In the genomic region with DNA sequence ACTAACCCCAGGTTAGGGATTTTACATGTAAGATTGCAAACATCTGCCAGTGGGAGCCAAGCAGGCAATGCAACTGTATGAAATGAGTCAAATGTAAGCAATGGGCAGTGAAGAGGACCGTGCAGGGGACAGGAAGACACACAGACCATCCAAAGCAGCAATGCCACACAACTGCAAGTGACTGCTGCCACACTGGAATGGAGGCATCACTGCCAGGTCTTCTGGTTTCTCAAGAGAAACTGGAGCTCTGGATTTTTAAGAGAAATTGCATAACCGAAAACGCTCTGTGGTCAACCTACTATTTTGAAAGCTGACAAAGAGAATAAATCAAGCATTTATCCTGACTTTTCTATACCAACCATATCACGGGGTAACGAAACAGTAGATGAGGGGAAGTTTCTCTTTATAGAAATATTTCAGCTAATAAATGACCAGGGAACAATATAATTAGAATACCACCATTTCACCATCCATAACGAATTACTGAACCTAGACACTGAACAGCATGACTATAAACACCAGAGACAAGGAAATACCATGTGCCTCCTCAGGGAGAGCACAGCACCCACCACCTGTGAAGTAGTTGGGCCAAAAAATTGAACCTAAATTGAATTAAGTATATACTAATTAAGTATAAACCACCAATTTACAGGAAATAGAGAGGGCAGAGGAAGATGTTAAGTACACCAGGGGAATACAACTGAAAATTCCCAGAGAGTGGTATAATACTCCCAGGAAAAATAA, we compare ENCODE assay signal across 13 cellular contexts. TPM values are rescaled to one million over a fixed set of nuclear protein-coding genes. Genes with fewer than 3 reads are reported as not detected.
DNase-seq lines count a peak whose midpoint lies in the region; ATAC-seq and TF ChIP-seq lines count a peak whose summit lies in the region.
"Had no signal": no experiment of that assay in that cellular context is flagged by ENCODE, and none has a peak within 500 bp of the region (broad histone marks: within the 10 kb centered on the region; RNA-seq: fewer than 3 reads in every experiment).

No MANE protein-coding gene starts in this region.

- H3K4me1 Mint-ChIP-seq in natural killer cell treated with Interleukin-12 subunit alpha and Interleukin-12 subunit beta and Interleukin-15 and Interleukin-18, amount 100 ng/mL, for 72 hours (ENCODE audit: low read depth in 2 of 2) = peaks cover 67 to 74% of the 10 kb centered on the region in 2 donors
- H3K4me1 Mint-ChIP-seq in natural killer cell (peaks cover 48 to 55% of the 10 kb centered on the region in 2 donors), GM23338 (peaks cover 23% of the 10 kb centered on the region)

- H3F3A ChIP-seq in GM23338 (replicated peaks; ENCODE audit: low read depth) = no peaks in the 10 kb centered on the region; the same call in 1 of the 2 replicates

- H3K4me2 ChIP-seq in OCI-LY7 (ENCODE audit: low read length) (peak overlapping the region; percentile 2; the same call in 1 of the 2 replicates), GM23338 (no peak overlapping the region)
- H3K4me2 ChIP-seq: SK-N-SH had no signal

- H3K4me1 ChIP-seq in OCI-LY7 (ENCODE audit: insufficient read depth, low read length, poor library complexity, severe bottlenecking) (peaks cover 37% of the 10 kb centered on the region), GM23338 (ENCODE audit: insufficient read depth) (peaks cover 21% of the 10 kb centered on the region)

- H3K9me2 ChIP-seq in OCI-LY7 (ENCODE audit: insufficient read depth, low read length) (no peaks in the 10 kb centered on the region), GM23338 (ENCODE audit: insufficient read depth) (no peaks in the 10 kb centered on the region; the same call in 1 of the 2 replicates)
- H3K9me2 ChIP-seq: SK-N-SH had no signal

- POLR2A ChIA-PET in OCI-LY7 (lab: Charles Lee) = no interaction called here

- CTCF ChIA-PET in OCI-LY7 (lab: Charles Lee; ENCODE audit: unreplicated experiment) = no interaction called here

- peaks cover 2% of the 10 kb centered on the region for H3K27me3 ChIP-seq in GM23338 (ENCODE audit: insufficient read depth)
- H3K27me3 ChIP-seq: pancreas had no signal

- H3K4me3 ChIP-seq in OCI-LY7 (ENCODE audit: low read depth, low read length, poor library complexity, severe bottlenecking) (no peak overlapping the region), GM23338 (no peak overlapping the region)
- H3K4me3 ChIP-seq: pancreas had no signal

- H3K79me2 ChIP-seq in OCI-LY7 (ENCODE audit: insufficient read depth, low read depth, low read length) (peaks cover 93% of the 10 kb centered on the region), GM23338 (replicated peaks; ENCODE audit: insufficient read depth) (peaks cover 92% of the 10 kb centered on the region)

- TF ChIP-seq CTCF in natural killer cell (IDR thresholded peaks at IDR 0.05) = no peak
- no peak for TF ChIP-seq CTCF in OCI-LY7 (conservative IDR thresholded peaks at IDR 0.05; ENCODE audit: low read length)
- TF ChIP-seq CTCF in GM23338 (conservative IDR thresholded peaks at IDR 0.05; ENCODE audit: low read depth in 2 of 2) = no peak

- H3K36me3 Mint-ChIP-seq in natural killer cell treated with Interleukin-12 subunit alpha and Interleukin-12 subunit beta and Interleukin-15 and Interleukin-18, amount 100 ng/mL, for 72 hours = peaks cover 52% of the 10 kb centered on the region
- H3K36me3 Mint-ChIP-seq in natural killer cell = no peaks in the 10 kb centered on the region
- peaks cover 22% of the 10 kb centered on the region for H3K36me3 Mint-ChIP-seq in GM23338 (ENCODE audit: low read depth)

- H2AFZ ChIP-seq in OCI-LY7 (ENCODE audit: low read length) (no peak overlapping the region), GM23338 (no peak overlapping the region)

- intact Hi-C loops in natural killer cell (cut with micrococcal nuclease) = no loop called here
- intact Hi-C loops in OCI-LY7 (cut with micrococcal nuclease; ENCODE audit: unreplicated experiment) = no loop called here

- peaks cover 76% of the 10 kb centered on the region for H3K36me3 ChIP-seq in OCI-LY7 (ENCODE audit: insufficient read depth, low read length)
- H3K36me3 ChIP-seq in GM23338 (ENCODE audit: insufficient read depth) = no peaks in the 10 kb centered on the region
- H3K36me3 ChIP-seq: pancreas had no signal

- H3K27me3 Mint-ChIP-seq in natural killer cell treated with Interleukin-12 subunit alpha and Interleukin-12 subunit beta and Interleukin-15 and Interleukin-18, amount 100 ng/mL, for 72 hours = no peaks in the 10 kb centered on the region
- H3K27me3 Mint-ChIP-seq in natural killer cell (ENCODE audit: low read depth in 2 of 2) (no peaks in the 10 kb centered on the region), GM23338 (ENCODE audit: insufficient read depth, low read depth, poor library complexity) (peaks cover 6% of the 10 kb centered on the region)

- H3K4me3 Mint-ChIP-seq in natural killer cell treated with Interleukin-12 subunit alpha and Interleukin-12 subunit beta and Interleukin-15 and Interleukin-18, amount 100 ng/mL, for 72 hours = peak overlapping the region; percentile 85
- H3K4me3 Mint-ChIP-seq in natural killer cell (no peak overlapping the region), GM23338 (no peak overlapping the region; the same call in 2 of the 3 replicates)

- H3K27ac ChIP-seq in OCI-LY7 (ENCODE audit: low read depth, low read length, poor library complexity, severe bottlenecking) (no peak overlapping the region), GM23338 (ENCODE audit: low read depth) (no peak overlapping the region; the same call in 1 of the 2 replicates)
- H3K27ac ChIP-seq: epithelial cell of prostate, pancreas had no signal

- peaks cover 23% of the 10 kb centered on the region; the same call in 1 of the 2 replicates for H4K20me1 ChIP-seq in OCI-LY7 (ENCODE audit: insufficient read depth, low read length)
- H4K20me1 ChIP-seq in GM23338 (replicated peaks; ENCODE audit: insufficient read depth) = peaks cover 77% of the 10 kb centered on the region

- no peak for ATAC-seq in natural killer cell treated with Interleukin-12 subunit alpha and Interleukin-12 subunit beta and Interleukin-15 and Interleukin-18, amount 100 ng/mL, for 72 hours
- ATAC-seq in natural killer cell (no peak), GM18517 (IDR thresholded peaks at IDR 0.05; ENCODE audit: unreplicated experiment) (no peak), GM23338 (no peak)
- ATAC-seq: pancreas had no signal

- no peaks in the 10 kb centered on the region for H3K9me3 Mint-ChIP-seq in natural killer cell treated with Interleukin-12 subunit alpha and Interleukin-12 subunit beta and Interleukin-15 and Interleukin-18, amount 100 ng/mL, for 72 hours
- H3K9me3 Mint-ChIP-seq in natural killer cell (no peaks in the 10 kb centered on the region), GM23338 (peaks cover 6% of the 10 kb centered on the region)

- no peaks in the 10 kb centered on the region for H3K9me3 ChIP-seq in OCI-LY7 (ENCODE audit: low read length)
- H3K9me3 ChIP-seq: pancreas, SK-N-SH had no signal

- no TSS peak for BruUV-seq in OCI-LY7 (replicated peaks; lab: Mats Ljungman, UMichigan)

- DNase-seq in natural killer cell treated with Interleukin-12 subunit alpha and Interleukin-12 subunit beta and Interleukin-15 and Interleukin-18, amount 100 ng/mL, for 72 hours (ENCODE audit: low spot score) = no peak
- DNase-seq in natural killer cell = no peak
- no peak for DNase-seq in OCI-LY7 (ENCODE audit: low spot score)
- DNase-seq in fibroblast of gingiva (ENCODE audit: low read depth) = peak; percentile 87
- no peak for DNase-seq in NCI-H2171 (lab: John Stamatoyannopoulos, UW)
- DNase-seq in retina = no peak
- DNase-seq in GM23338 (ENCODE audit: low spot score) = no peak
- DNase-seq: activated effector memory CD4-positive, alpha-beta T cell treated with anti-CD3 and anti-CD28 coated beads, Interleukin-2, amount 50 U/mL, for 16 hours; NCI-H1694 treated with DMSO at 0.1 percent for 48 hours; pancreas; SK-N-SH had no signal

- peak overlapping the region; percentile 44 to 74 for H3K27ac Mint-ChIP-seq in natural killer cell treated with Interleukin-12 subunit alpha and Interleukin-12 subunit beta and Interleukin-15 and Interleukin-18, amount 100 ng/mL, for 72 hours
- H3K27ac Mint-ChIP-seq in natural killer cell (no peak overlapping the region), GM23338 (no peak overlapping the region)

TF ChIP-seq in GM23338, 12 proteins besides CTCF, POLR2A, EP300 and RAD21 (continues in another document):
- no peak for TF ChIP-seq JUNB (IDR thresholded peaks at IDR 0.05; ENCODE audit: unreplicated experiment)
- TF ChIP-seq ETS1 (IDR thresholded peaks at IDR 0.05) = no peak
- no peak for TF ChIP-seq EZH2phosphoT487 (IDR thresholded peaks at IDR 0.05; ENCODE audit: unreplicated experiment)
- TF ChIP-seq ZNF114 (CRISPR knock-in tag; IDR thresholded peaks at IDR 0.05) = no peak
- TF ChIP-seq CREB1 (CRISPR knock-in tag; IDR thresholded peaks at IDR 0.05; ENCODE audit: low read depth) = no peak
- TF ChIP-seq NANOG (IDR thresholded peaks at IDR 0.05; ENCODE audit: borderline replicate concordance) = no peak

RNA-seq across cellular contexts. Expression of gene AK2, which starts 4.4 kb away (rescaled TPM):
- total RNA-seq in natural killer cell treated with Interleukin-12 subunit alpha and Interleukin-12 subunit beta and Interleukin-15 and Interleukin-18, amount 100 ng/mL, for 72 hours = 100 to 1,000 TPM; 379 to 475 TPM
- 10 to 100 TPM; 64.8 to 94.0 (median 67.1) TPM for total RNA-seq in natural killer cell
- total RNA-seq in OCI-LY7 (2014; rRNA removed; shearing (Covaris generic)) = 185 and 223 TPM in 2 replicates
- total RNA-seq in OCI-LY7 (2022) = 256 and 298 TPM in 2 replicates
- 142 and 165 TPM in 2 replicates for total RNA-seq in GM23338 (2014; rRNA removed; shearing (Covaris generic))
- 121 and 125 TPM in 2 replicates for polyA plus RNA-seq in GM23338 (2016; fragmentation: Nextera tagmentation; extraction: Ambion mirVana)

RNA-seq across cellular contexts. Expression of gene AZIN2, which starts 48.7 kb away (rescaled TPM):
- total RNA-seq in natural killer cell treated with Interleukin-12 subunit alpha and Interleukin-12 subunit beta and Interleukin-15 and Interleukin-18, amount 100 ng/mL, for 72 hours = 1 to 10 TPM; 2.4 to 4.4 TPM
- total RNA-seq in natural killer cell (1 to 10 TPM; 1.9 to 5.1 (median 4.1) TPM), OCI-LY7 (2022) (0.27 and 0.94 TPM in 2 replicates)
- total RNA-seq in OCI-LY7 (2014; rRNA removed; shearing (Covaris generic)) = 0.63 and 1.3 TPM in 2 replicates
- 1.2 and 1.4 TPM in 2 replicates for total RNA-seq in GM23338 (2014; rRNA removed; shearing (Covaris generic))
- polyA plus RNA-seq in GM23338 (2016; fragmentation: Nextera tagmentation; extraction: Ambion mirVana) = 0.28 and 0.37 TPM in 2 replicates

Comparison
In these comparisons a context has a peak if more than half of its experiments do, and no peak if none do; other contexts are left out.
1. H3K27ac Mint-ChIP-seq: peak in natural killer cell treated with Interleukin-12 subunit alpha and Interleukin-12 subunit beta and Interleukin-15 and Interleukin-18, amount 100 ng/mL, for 72 hours (2 of 2); none in natural killer cell (0 of 2) and GM23338 (single experiment).